8 cellular contexts compared by ENCODE assay signal in the genomic region with DNA sequence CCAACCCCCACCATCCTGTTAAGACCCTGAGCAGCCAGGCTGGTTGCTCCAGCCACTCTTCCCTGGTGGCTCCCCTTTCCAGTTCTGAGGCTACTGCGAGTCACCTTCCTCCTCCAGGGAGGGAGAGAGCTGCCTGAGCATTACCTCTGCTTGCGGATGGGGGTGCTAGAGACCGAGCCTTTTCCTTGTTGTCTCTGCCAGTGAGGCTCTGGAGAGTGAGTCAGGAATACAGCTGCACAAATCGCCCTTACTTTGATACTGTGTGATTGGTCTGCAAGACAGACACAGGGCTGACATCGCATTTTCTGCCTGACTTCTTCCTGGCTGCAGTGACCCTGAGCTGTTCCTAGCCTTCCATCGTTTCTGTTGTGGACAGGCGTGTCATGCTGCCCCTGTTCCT. TPM values are rescaled to one million over a fixed set of nuclear protein-coding genes. Genes with fewer than 3 reads are reported as not detected.
DNase-seq lines count a peak whose midpoint lies in the region; ATAC-seq, FAIRE-seq and TF ChIP-seq lines count a peak whose summit lies in the region.

No MANE protein-coding gene starts in this region.

- ATAC-seq in SK-N-SH treated with all-trans-retinoic acid at 6 μM for 48 hours (peak; percentile 99), omental fat pad (ENCODE audit: low FRiP score) (peak; percentile 76), GM21390 (IDR thresholded peaks at IDR 0.05; ENCODE audit: unreplicated experiment) (no peak), HG02610 (IDR thresholded peaks at IDR 0.05; ENCODE audit: unreplicated experiment) (no peak)
- ATAC-seq in stimulated activated memory B cell treated with anti-CD40 and anti-IgM and Interleukin-4, amounts not matched to agents 10 μg/mL and 1 μg/mL and 100 μg/mL, for 72 hours: no peak

- H3K27me3 Mint-ChIP-seq in stimulated activated memory B cell treated with anti-CD40 and anti-IgM and Interleukin-4, amounts not matched to agents 10 μg/mL and 1 μg/mL and 100 μg/mL, for 72 hours: no peaks in the 10 kb centered on the region

- DNase-seq in HS-27A (ENCODE audit: low read depth) (peak; percentile 38), frontal cortex (ENCODE audit: low spot score in 2 of 2) (peak; percentile 43 to 77), omental fat pad (ENCODE audit: low spot score) (no peak), NOMO-1 (lab: John Stamatoyannopoulos, UW; ENCODE audit: unreplicated experiment in 2 of 2) (no peak)

- H3K4me3 Mint-ChIP-seq in stimulated activated memory B cell treated with anti-CD40 and anti-IgM and Interleukin-4, amounts not matched to agents 10 μg/mL and 1 μg/mL and 100 μg/mL, for 72 hours: no peak overlapping the region

- H3K27ac Mint-ChIP-seq in stimulated activated memory B cell treated with anti-CD40 and anti-IgM and Interleukin-4, amounts not matched to agents 10 μg/mL and 1 μg/mL and 100 μg/mL, for 72 hours: no peak overlapping the region

- H3K4me1 Mint-ChIP-seq in stimulated activated memory B cell treated with anti-CD40 and anti-IgM and Interleukin-4, amounts not matched to agents 10 μg/mL and 1 μg/mL and 100 μg/mL, for 72 hours: peaks cover 15% of the 10 kb centered on the region

- TF ChIP-seq CTCF in omental fat pad (IDR thresholded peaks at IDR 0.05): no peak

- no peak for FAIRE-seq in frontal cortex (lab: Jason Lieb, UNC)

- peaks cover 6% of the 10 kb centered on the region for H3K36me3 Mint-ChIP-seq in stimulated activated memory B cell treated with anti-CD40 and anti-IgM and Interleukin-4, amounts not matched to agents 10 μg/mL and 1 μg/mL and 100 μg/mL, for 72 hours

- peaks cover 3% of the 10 kb centered on the region for H3K9me3 Mint-ChIP-seq in stimulated activated memory B cell treated with anti-CD40 and anti-IgM and Interleukin-4, amounts not matched to agents 10 μg/mL and 1 μg/mL and 100 μg/mL, for 72 hours

TF ChIP-seq in SK-N-SH treated with all-trans-retinoic acid at 6 μM for 48 hours, 23 proteins besides CTCF, POLR2A, EP300 and RAD21:
- TF ChIP-seq ZFP3 (CRISPR knock-in tag; IDR thresholded peaks at IDR 0.05) (no peak), RARB (CRISPR knock-in tag; IDR thresholded peaks at IDR 0.05) (no peak), ESRRG (CRISPR knock-in tag; IDR thresholded peaks at IDR 0.05) (no peak), ZNF70 (CRISPR knock-in tag; IDR thresholded peaks at IDR 0.05) (no peak), CSDC2 (CRISPR knock-in tag; IDR thresholded peaks at IDR 0.05) (no peak), ISL1 (CRISPR knock-in tag; IDR thresholded peaks at IDR 0.05) (no peak), OSR1 (CRISPR knock-in tag; IDR thresholded peaks at IDR 0.05) (no peak), ARNTL (CRISPR knock-in tag; IDR thresholded peaks at IDR 0.05; ENCODE audit: borderline replicate concordance, low read depth) (no peak), PPARA (CRISPR knock-in tag; IDR thresholded peaks at IDR 0.05; ENCODE audit: borderline replicate concordance) (no peak), ZNF565 (CRISPR knock-in tag; conservative IDR thresholded peaks at IDR 0.05; ENCODE audit: low read depth) (no peak), TCF4 (CRISPR knock-in tag; IDR thresholded peaks at IDR 0.05; ENCODE audit: borderline replicate concordance) (no peak), ZC3H10 (CRISPR knock-in tag; IDR thresholded peaks at IDR 0.05) (no peak), GLIS3 (CRISPR knock-in tag; IDR thresholded peaks at IDR 0.05) (no peak)
- TF ChIP-seq, protein P1, sequence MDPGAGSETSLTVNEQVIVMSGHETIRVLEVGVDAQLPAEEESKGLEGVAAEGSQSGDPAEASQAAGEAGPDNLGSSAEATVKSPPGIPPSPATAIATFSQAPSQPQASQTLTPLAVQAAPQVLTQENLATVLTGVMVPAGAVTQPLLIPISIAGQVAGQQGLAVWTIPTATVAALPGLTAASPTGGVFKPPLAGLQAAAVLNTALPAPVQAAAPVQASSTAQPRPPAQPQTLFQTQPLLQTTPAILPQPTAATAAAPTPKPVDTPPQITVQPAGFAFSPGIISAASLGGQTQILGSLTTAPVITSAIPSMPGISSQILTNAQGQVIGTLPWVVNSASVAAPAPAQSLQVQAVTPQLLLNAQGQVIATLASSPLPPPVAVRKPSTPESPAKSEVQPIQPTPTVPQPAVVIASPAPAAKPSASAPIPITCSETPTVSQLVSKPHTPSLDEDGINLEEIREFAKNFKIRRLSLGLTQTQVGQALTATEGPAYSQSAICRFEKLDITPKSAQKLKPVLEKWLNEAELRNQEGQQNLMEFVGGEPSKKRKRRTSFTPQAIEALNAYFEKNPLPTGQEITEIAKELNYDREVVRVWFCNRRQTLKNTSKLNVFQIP (CRISPR knock-in tag; IDR thresholded peaks at IDR 0.05; ENCODE audit: borderline replicate concordance, low read depth): no peak
- TF ChIP-seq, protein P2, sequence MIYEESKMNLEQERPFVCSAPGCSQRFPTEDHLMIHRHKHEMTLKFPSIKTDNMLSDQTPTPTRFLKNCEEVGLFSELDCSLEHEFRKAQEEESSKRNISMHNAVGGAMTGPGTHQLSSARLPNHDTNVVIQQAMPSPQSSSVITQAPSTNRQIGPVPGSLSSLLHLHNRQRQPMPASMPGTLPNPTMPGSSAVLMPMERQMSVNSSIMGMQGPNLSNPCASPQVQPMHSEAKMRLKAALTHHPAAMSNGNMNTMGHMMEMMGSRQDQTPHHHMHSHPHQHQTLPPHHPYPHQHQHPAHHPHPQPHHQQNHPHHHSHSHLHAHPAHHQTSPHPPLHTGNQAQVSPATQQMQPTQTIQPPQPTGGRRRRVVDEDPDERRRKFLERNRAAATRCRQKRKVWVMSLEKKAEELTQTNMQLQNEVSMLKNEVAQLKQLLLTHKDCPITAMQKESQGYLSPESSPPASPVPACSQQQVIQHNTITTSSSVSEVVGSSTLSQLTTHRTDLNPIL (CRISPR knock-in tag; IDR thresholded peaks at IDR 0.05; ENCODE audit: low read depth): no peak
- TF ChIP-seq, protein P3, sequence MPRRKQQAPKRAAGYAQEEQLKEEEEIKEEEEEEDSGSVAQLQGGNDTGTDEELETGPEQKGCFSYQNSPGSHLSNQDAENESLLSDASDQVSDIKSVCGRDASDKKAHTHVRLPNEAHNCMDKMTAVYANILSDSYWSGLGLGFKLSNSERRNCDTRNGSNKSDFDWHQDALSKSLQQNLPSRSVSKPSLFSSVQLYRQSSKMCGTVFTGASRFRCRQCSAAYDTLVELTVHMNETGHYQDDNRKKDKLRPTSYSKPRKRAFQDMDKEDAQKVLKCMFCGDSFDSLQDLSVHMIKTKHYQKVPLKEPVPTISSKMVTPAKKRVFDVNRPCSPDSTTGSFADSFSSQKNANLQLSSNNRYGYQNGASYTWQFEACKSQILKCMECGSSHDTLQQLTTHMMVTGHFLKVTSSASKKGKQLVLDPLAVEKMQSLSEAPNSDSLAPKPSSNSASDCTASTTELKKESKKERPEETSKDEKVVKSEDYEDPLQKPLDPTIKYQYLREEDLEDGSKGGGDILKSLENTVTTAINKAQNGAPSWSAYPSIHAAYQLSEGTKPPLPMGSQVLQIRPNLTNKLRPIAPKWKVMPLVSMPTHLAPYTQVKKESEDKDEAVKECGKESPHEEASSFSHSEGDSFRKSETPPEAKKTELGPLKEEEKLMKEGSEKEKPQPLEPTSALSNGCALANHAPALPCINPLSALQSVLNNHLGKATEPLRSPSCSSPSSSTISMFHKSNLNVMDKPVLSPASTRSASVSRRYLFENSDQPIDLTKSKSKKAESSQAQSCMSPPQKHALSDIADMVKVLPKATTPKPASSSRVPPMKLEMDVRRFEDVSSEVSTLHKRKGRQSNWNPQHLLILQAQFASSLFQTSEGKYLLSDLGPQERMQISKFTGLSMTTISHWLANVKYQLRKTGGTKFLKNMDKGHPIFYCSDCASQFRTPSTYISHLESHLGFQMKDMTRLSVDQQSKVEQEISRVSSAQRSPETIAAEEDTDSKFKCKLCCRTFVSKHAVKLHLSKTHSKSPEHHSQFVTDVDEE (CRISPR knock-in tag; IDR thresholded peaks at IDR 0.05): no peak

RNA-seq across cellular contexts. Expression of a gene that starts 41.2 kb away (rescaled TPM):
- total RNA-seq in frontal cortex (15.5 TPM), omental fat pad (10 to 100 TPM in 3 of 4 donors, 1 to 10 TPM in 1; 8.6 to 11.2 (median 10.3) TPM)

Comparison
In these comparisons a context has a peak if more than half of its experiments do, and no peak if none do; other contexts are left out.
1. DNase-seq: peak in HS-27A (single experiment) and frontal cortex (2 of 2); none in omental fat pad (single experiment) and NOMO-1 (0 of 2).
2. ATAC-seq: peak in SK-N-SH treated with all-trans-retinoic acid at 6 μM for 48 hours (single experiment) and omental fat pad (single experiment); none in stimulated activated memory B cell treated with anti-CD40 and anti-IgM and Interleukin-4, amounts not matched to agents 10 μg/mL and 1 μg/mL and 100 μg/mL, for 72 hours (single experiment), GM21390 (single experiment) and HG02610 (single experiment).